Comparison of ENCODE assay signal across 8 cellular contexts in the genomic region with DNA sequence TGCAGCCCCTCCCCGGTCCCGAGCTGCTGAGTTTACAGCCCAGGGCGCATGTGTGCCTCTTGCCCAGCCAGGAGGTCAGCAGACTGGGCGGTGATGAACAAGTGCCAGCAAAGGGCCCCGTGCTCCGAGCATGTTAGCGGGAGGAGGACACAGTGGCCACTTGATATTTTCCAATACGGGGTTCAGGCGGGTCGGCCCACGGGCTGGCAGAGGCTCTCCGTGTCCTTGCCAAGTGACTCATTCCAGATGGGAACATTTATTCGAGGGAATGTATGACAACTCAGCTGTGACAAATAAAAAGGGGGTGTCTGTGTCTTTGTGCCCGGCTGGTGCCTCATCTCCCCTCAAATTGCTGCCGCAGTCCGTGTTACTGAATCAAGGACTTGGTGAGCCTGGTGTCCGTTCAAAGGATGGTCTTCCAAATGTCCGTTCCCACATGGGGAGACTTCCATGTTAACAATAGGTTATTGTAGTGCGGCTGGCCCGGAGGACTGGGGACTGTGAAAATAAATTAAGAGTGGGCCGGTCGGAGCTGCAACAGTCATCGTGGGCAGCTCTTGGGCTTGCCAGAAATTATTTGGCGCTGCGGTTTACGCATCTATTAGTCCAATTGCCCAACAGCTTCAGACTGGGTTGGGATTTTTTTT.
DNase-seq lines count a peak whose midpoint lies in the region.

No MANE protein-coding gene starts in this region.

- peaks cover 23 to 55% (median 34%) of the 10 kb centered on the region in 3 donors for H3K4me1 ChIP-seq in skeletal muscle tissue (ENCODE audit: control insufficient read depth in 3 of 3, insufficient read depth in 3 of 3, low read length in 3 of 3)

- peak overlapping the region; percentile 83 for H3K27ac ChIP-seq in skeletal muscle tissue (ENCODE audit: low read depth, low read length)

- H3K4me3 ChIP-seq in skeletal muscle tissue (ENCODE audit: low read length in 3 of 3), result peak overlapping the region in 2 of 3 donors; percentile 22 to 66

- peak overlapping the region; percentile 28 to 80 (median 51) for H3K9ac ChIP-seq in skeletal muscle tissue (ENCODE audit: low read depth in 1 of 3, low read length in 3 of 3)

- H3K9me3 ChIP-seq in skeletal muscle tissue (ENCODE audit: control insufficient read depth in 3 of 3, low read length in 3 of 3), result no peaks in the 10 kb centered on the region

- peak; percentile 51 for DNase-seq in GM04503 (ENCODE audit: low read depth)
- peak; percentile 31 for DNase-seq in cerebellar cortex (ENCODE audit: low spot score)
- DNase-seq in hypothalamus (lab: John Stamatoyannopoulos, UW), result peak; percentile 35 to 95 (median 84)
- DNase-seq in stimulated activated naive CD4-positive, alpha-beta T cell treated with Interleukin-2 at 50 U/mL for 16 hours (lab: John Stamatoyannopoulos, UW), result no peak
- no peak for DNase-seq in cerebellar nuclear complex (lab: John Stamatoyannopoulos, UW)
- no peak for DNase-seq in activated naive CD4-positive, alpha-beta T cell treated with anti-CD3 and anti-CD28 coated beads, Interleukin-2, amount 50 U/mL, for 16 hours
- no peak for DNase-seq in NOMO-1 treated with DMSO at 0.1 percent for 48 hours (lab: John Stamatoyannopoulos, UW; ENCODE audit: unreplicated experiment)

- H3K36me3 ChIP-seq in skeletal muscle tissue (ENCODE audit: control insufficient read depth in 3 of 3, insufficient read depth in 3 of 3, low read length in 3 of 3), result no peaks in the 10 kb centered on the region

- no peaks in the 10 kb centered on the region for H3K27me3 ChIP-seq in skeletal muscle tissue (ENCODE audit: control insufficient read depth in 3 of 3, insufficient read depth in 3 of 3, low read length in 3 of 3)

Comparison
In these comparisons a context has a peak if more than half of its experiments do, and no peak if none do; other contexts are left out.
1. DNase-seq: peak in GM04503 (single experiment), cerebellar cortex (single experiment) and hypothalamus (51 of 51); none in stimulated activated naive CD4-positive, alpha-beta T cell treated with Interleukin-2 at 50 U/mL for 16 hours (single experiment), cerebellar nuclear complex (0 of 2), activated naive CD4-positive, alpha-beta T cell treated with anti-CD3 and anti-CD28 coated beads, Interleukin-2, amount 50 U/mL, for 16 hours (single experiment) and NOMO-1 treated with DMSO at 0.1 percent for 48 hours (single experiment).